In the genomic region with DNA sequence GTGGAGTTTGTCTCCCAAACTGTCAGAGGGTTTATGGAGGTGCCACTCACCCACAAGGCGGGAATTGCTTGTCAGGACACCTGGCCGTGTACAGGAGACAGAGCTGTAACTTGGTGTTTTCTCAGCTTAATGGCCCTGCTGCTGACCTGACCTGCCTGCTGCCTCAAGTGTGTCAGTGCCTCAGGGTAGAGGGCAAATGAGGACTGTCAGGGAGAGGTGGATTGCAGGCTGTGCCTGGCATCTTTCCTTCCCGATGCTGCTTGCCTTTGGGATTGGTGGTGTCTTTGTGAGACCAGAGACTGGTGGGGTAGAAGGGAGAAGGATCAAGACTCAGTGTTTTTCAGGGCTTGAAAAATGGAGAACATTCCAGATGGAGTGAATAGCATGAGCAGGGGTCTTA, we compare ENCODE assay signal across 1 cellular context.
TF ChIP-seq lines count a peak whose summit lies in the region.

No MANE protein-coding gene starts in this region.

TF ChIP-seq in H1, 55 proteins besides CTCF, POLR2A, EP300 and RAD21:
- TF ChIP-seq SP1 (IDR thresholded peaks at IDR 0.05; ENCODE audit: low read depth, low read length) (no peak), EZH2 (IDR thresholded peaks at IDR 0.05; ENCODE audit: low read depth, low read length, severe bottlenecking) (no peak), PHF8 (conservative IDR thresholded peaks at IDR 0.05; ENCODE audit: low read depth, low read length) (no peak), HDAC6 (IDR thresholded peaks at IDR 0.05; ENCODE audit: low read depth, low read length) (no peak), RBBP5 (IDR thresholded peaks at IDR 0.05; ENCODE audit: borderline replicate concordance, low read depth, low read length) (no peak), MAFK (IDR thresholded peaks at IDR 0.05; ENCODE audit: low read depth, low read length) (no peak), SIRT6 (IDR thresholded peaks at IDR 0.05; ENCODE audit: low read length) (no peak), CHD1 (IDR thresholded peaks at IDR 0.05; ENCODE audit: low read depth, low read length) (no peak), RFX5 (IDR thresholded peaks at IDR 0.05; ENCODE audit: borderline replicate concordance, low read depth, low read length) (no peak), ASH2L (IDR thresholded peaks at IDR 0.05; ENCODE audit: low read length) (no peak)
- TF ChIP-seq, protein P1, sequence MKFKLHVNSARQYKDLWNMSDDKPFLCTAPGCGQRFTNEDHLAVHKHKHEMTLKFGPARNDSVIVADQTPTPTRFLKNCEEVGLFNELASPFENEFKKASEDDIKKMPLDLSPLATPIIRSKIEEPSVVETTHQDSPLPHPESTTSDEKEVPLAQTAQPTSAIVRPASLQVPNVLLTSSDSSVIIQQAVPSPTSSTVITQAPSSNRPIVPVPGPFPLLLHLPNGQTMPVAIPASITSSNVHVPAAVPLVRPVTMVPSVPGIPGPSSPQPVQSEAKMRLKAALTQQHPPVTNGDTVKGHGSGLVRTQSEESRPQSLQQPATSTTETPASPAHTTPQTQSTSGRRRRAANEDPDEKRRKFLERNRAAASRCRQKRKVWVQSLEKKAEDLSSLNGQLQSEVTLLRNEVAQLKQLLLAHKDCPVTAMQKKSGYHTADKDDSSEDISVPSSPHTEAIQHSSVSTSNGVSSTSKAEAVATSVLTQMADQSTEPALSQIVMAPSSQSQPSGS (IDR thresholded peaks at IDR 0.05; ENCODE audit: low read length), result no peak
